In the genomic region with DNA sequence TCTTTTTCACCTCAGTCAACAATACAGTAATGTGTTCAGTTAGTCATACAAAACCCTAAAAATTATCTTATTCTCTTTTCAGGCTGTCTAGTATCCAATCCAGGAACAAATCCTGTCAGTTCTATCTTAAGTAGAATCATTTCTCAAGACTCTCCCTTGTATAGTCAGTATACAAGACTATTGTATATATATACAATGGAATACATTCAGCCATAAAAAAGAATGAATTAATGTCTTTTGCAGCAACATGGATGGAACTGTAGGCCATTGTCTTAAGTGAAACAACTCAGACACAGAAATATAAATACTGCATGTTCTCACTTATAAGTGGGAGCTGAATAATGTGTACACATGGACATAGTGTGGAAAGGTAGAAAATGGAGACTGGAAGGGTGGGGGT, we compare ENCODE assay signal across 18 cellular contexts.
"Had no signal": no experiment of that assay in that cellular context is flagged by ENCODE, and none has a peak within 500 bp of the region (broad histone marks: within the 10 kb centered on the region; RNA-seq: fewer than 3 reads in every experiment).

No MANE protein-coding gene starts in this region.

- DNase-seq: dermis blood vessel endothelial cell; dorsolateral prefrontal cortex; effector CD4-positive, alpha-beta T cell; effector memory CD4-positive, alpha-beta T cell; foreskin keratinocyte; gastrocnemius medialis; glutamatergic neuron; head of caudate nucleus; heart right ventricle; left cardiac atrium; left ventricle myocardium superior; lower lobe of right lung; mesenchymal stem cell; mucosa of descending colon; naive B cell had no signal

- H3K9me3 ChIP-seq: esophagus muscularis mucosa, gastrocnemius medialis, lower lobe of right lung, mucosa of descending colon had no signal

- H3K27ac ChIP-seq: coronary artery, dorsolateral prefrontal cortex, esophagus muscularis mucosa, foreskin keratinocyte, gastrocnemius medialis, heart right ventricle, left lung, lower lobe of right lung had no signal

- H3K4me1 ChIP-seq: esophagus muscularis mucosa, gastrocnemius medialis, heart right ventricle, left lung, lower lobe of right lung had no signal

- H3K27me3 ChIP-seq: dorsolateral prefrontal cortex, esophagus muscularis mucosa, foreskin keratinocyte, gastrocnemius medialis, heart right ventricle, left lung had no signal

- H3K4me3 ChIP-seq: coronary artery, dorsolateral prefrontal cortex, esophagus muscularis mucosa, gastrocnemius medialis, heart right ventricle, left lung, lower lobe of right lung, mucosa of descending colon had no signal

- H3K36me3 ChIP-seq: esophagus muscularis mucosa, gastrocnemius medialis, heart right ventricle, left lung, lower lobe of right lung had no signal
